ENCODE assay signal across 8 cellular contexts in genomic region chr2:206442854-206443734, GRCh38. TPM values are rescaled to one million over a fixed set of nuclear protein-coding genes. Genes with fewer than 3 reads are reported as not detected.
DNase-seq lines count a peak whose midpoint lies in the region; ATAC-seq and TF ChIP-seq lines count a peak whose summit lies in the region.

A gene with protein sequence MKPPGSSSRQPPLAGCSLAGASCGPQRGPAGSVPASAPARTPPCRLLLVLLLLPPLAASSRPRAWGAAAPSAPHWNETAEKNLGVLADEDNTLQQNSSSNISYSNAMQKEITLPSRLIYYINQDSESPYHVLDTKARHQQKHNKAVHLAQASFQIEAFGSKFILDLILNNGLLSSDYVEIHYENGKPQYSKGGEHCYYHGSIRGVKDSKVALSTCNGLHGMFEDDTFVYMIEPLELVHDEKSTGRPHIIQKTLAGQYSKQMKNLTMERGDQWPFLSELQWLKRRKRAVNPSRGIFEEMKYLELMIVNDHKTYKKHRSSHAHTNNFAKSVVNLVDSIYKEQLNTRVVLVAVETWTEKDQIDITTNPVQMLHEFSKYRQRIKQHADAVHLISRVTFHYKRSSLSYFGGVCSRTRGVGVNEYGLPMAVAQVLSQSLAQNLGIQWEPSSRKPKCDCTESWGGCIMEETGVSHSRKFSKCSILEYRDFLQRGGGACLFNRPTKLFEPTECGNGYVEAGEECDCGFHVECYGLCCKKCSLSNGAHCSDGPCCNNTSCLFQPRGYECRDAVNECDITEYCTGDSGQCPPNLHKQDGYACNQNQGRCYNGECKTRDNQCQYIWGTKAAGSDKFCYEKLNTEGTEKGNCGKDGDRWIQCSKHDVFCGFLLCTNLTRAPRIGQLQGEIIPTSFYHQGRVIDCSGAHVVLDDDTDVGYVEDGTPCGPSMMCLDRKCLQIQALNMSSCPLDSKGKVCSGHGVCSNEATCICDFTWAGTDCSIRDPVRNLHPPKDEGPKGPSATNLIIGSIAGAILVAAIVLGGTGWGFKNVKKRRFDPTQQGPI (plus strand): TSS chr2:206443532. CDS start chr2:206443867, 335 bp downstream.

- H3K79me2 ChIP-seq in hepatocyte: no peaks in the 10 kb centered on the region

- peak within 1 kb of the TSS; percentile 93 for H2AFZ ChIP-seq in hepatocyte

- H3K4me3 ChIP-seq in BLaER1 (peak within 1 kb of the TSS; percentile 77), HUES6 (ENCODE audit: low read depth, low read length) (peak within 1 kb of the TSS; percentile 76), hepatocyte (peak within 1 kb of the TSS; percentile 72), rectal smooth muscle tissue (ENCODE audit: low read length) (peak within 1 kb of the TSS; percentile 49)

- H3K36me3 ChIP-seq in BLaER1 (no peaks in the 10 kb centered on the region), HUES6 (ENCODE audit: control insufficient read depth, insufficient read depth, low read length) (no peaks in the 10 kb centered on the region), hepatocyte (replicated peaks; ENCODE audit: insufficient read depth, low read depth) (no peaks in the 10 kb centered on the region), rectal smooth muscle tissue (ENCODE audit: control insufficient read depth, insufficient read depth, low read length) (no peaks in the 10 kb centered on the region)

- H3K27me3 ChIP-seq in BLaER1 (peaks cover 44% of the 10 kb centered on the region), HUES6 (ENCODE audit: control insufficient read depth, insufficient read depth, low read length) (peaks cover 44% of the 10 kb centered on the region), hepatocyte (peaks cover 68% of the 10 kb centered on the region), rectal smooth muscle tissue (ENCODE audit: control insufficient read depth, insufficient read depth, low read length) (peaks cover 5% of the 10 kb centered on the region)

- DNase-seq in GM19240 (ENCODE audit: insufficient read length, low spot score) (peak; percentile 60), astrocyte of the hippocampus (ENCODE audit: low read depth, low spot score) (peak; percentile 90), hepatocyte (ENCODE audit: low spot score) (peak; percentile 76)

- 0 out of 2 replicates have a peak within 1 kb of the TSS, but pooled peaks have one; percentile 14 for H3K27ac ChIP-seq in BLaER1
- H3K27ac ChIP-seq in HUES6 (ENCODE audit: low read depth, low read length): no peak within 1 kb of the TSS
- H3K27ac ChIP-seq in hepatocyte: no peak within 1 kb of the TSS
- H3K27ac ChIP-seq in rectal smooth muscle tissue (ENCODE audit: low read depth, low read length): no peak within 1 kb of the TSS

- H3K9me3 ChIP-seq in BLaER1: no peaks in the 10 kb centered on the region
- H3K9me3 ChIP-seq in HUES6 (ENCODE audit: control insufficient read depth, insufficient read depth, low read depth, low read length): no peaks in the 10 kb centered on the region
- H3K9me3 ChIP-seq in hepatocyte (ENCODE audit: low read depth): no peaks in the 10 kb centered on the region

- peak; percentile 29 for TF ChIP-seq CTCF in hepatocyte (IDR thresholded peaks at IDR 0.05; ENCODE audit: poor library complexity)

- H3K4me2 ChIP-seq in BLaER1 (peak within 1 kb of the TSS; percentile 96), hepatocyte (peak within 1 kb of the TSS; percentile 97)

- H3K4me1 ChIP-seq in BLaER1 (peaks cover 15% of the 10 kb centered on the region), HUES6 (ENCODE audit: control insufficient read depth, insufficient read depth, low read length) (peaks cover 27% of the 10 kb centered on the region), hepatocyte (ENCODE audit: insufficient read depth) (peaks cover 6% of the 10 kb centered on the region), rectal smooth muscle tissue (ENCODE audit: control insufficient read depth, insufficient read depth, low read length) (no peaks in the 10 kb centered on the region)

- H3K9me2 ChIP-seq in hepatocyte (replicated peaks; ENCODE audit: insufficient read depth): no peaks in the 10 kb centered on the region

- peak; percentile 71 for ATAC-seq in SK-N-SH treated with all-trans-retinoic acid at 6 μM for 48 hours
- no peak for ATAC-seq in HG03108 (IDR thresholded peaks at IDR 0.05; ENCODE audit: unreplicated experiment)

- 2% methylated on average over 47 of the region's 81 CpGs for WGBS in hepatocyte (ENCODE audit: low lambda C conversion rate, missing lambda C conversion rate)

- no peaks in the 10 kb centered on the region for H4K20me1 ChIP-seq in BLaER1
- no peaks in the 10 kb centered on the region for H4K20me1 ChIP-seq in hepatocyte (ENCODE audit: insufficient read depth, poor library complexity, severe bottlenecking)

- H3K9ac ChIP-seq in BLaER1 (peak within 1 kb of the TSS; percentile 73), HUES6 (ENCODE audit: low read length) (peak within 1 kb of the TSS; percentile 67), rectal smooth muscle tissue (ENCODE audit: low read length) (no peak within 1 kb of the TSS)

TF ChIP-seq in SK-N-SH treated with all-trans-retinoic acid at 6 μM for 48 hours, 23 proteins besides CTCF, POLR2A, EP300 and RAD21 (continues in another document):
- TF ChIP-seq CSRNP3 (CRISPR knock-in tag; IDR thresholded peaks at IDR 0.05) (no peak), TCF4 (CRISPR knock-in tag; IDR thresholded peaks at IDR 0.05; ENCODE audit: borderline replicate concordance) (no peak), ZFP30 (CRISPR knock-in tag; IDR thresholded peaks at IDR 0.05) (no peak), OSR1 (CRISPR knock-in tag; IDR thresholded peaks at IDR 0.05) (no peak), TOX (CRISPR knock-in tag; IDR thresholded peaks at IDR 0.05; ENCODE audit: borderline replicate concordance) (no peak), ZNF8 (CRISPR knock-in tag; IDR thresholded peaks at IDR 0.05) (no peak), TSHZ2 (CRISPR knock-in tag; IDR thresholded peaks at IDR 0.05) (peak; percentile 85), ESRRG (CRISPR knock-in tag; IDR thresholded peaks at IDR 0.05) (no peak), ZNF565 (CRISPR knock-in tag; conservative IDR thresholded peaks at IDR 0.05; ENCODE audit: low read depth) (no peak), SNAI2 (CRISPR knock-in tag; IDR thresholded peaks at IDR 0.05) (peak; percentile 98), PPARA (CRISPR knock-in tag; IDR thresholded peaks at IDR 0.05; ENCODE audit: borderline replicate concordance) (peak; percentile 95), BACH2 (CRISPR knock-in tag; IDR thresholded peaks at IDR 0.05; ENCODE audit: borderline replicate concordance) (peak; percentile 95), ARNTL (CRISPR knock-in tag; IDR thresholded peaks at IDR 0.05; ENCODE audit: borderline replicate concordance, low read depth) (no peak)
- TF ChIP-seq, protein P1, sequence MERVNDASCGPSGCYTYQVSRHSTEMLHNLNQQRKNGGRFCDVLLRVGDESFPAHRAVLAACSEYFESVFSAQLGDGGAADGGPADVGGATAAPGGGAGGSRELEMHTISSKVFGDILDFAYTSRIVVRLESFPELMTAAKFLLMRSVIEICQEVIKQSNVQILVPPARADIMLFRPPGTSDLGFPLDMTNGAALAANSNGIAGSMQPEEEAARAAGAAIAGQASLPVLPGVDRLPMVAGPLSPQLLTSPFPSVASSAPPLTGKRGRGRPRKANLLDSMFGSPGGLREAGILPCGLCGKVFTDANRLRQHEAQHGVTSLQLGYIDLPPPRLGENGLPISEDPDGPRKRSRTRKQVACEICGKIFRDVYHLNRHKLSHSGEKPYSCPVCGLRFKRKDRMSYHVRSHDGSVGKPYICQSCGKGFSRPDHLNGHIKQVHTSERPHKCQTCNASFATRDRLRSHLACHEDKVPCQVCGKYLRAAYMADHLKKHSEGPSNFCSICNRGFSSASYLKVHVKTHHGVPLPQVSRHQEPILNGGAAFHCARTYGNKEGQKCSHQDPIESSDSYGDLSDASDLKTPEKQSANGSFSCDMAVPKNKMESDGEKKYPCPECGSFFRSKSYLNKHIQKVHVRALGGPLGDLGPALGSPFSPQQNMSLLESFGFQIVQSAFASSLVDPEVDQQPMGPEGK (CRISPR knock-in tag; IDR thresholded peaks at IDR 0.05; ENCODE audit: borderline replicate concordance): no peak

RNA-seq across cellular contexts. Expression of the gene that starts here (rescaled TPM):
- 2.0 and 2.8 TPM in 2 replicates for total RNA-seq in hepatocyte
- 2.7 and 3.3 TPM in 2 replicates for polyA plus RNA-seq in hepatocyte
